Comparison of ENCODE assay signal across 11 cellular contexts in genomic region chr20:59857951-59858350, GRCh38.
"Had no signal": no experiment of that assay in that cellular context is flagged by ENCODE, and none has a peak within 500 bp of the region (broad histone marks: within the 10 kb centered on the region; RNA-seq: fewer than 3 reads in every experiment).

No MANE protein-coding gene starts in this region.

- H3K36me3 ChIP-seq: HAP-1 had no signal

- H3K27ac ChIP-seq: GM23248 had no signal

- ATAC-seq: GM23338, HCT116 had no signal

- H3K27ac Mint-ChIP-seq: GM23338, H9, HFFc6 had no signal

- H3K4me1 Mint-ChIP-seq: GM23338, H9 had no signal

- DNase-seq: GM23248, GOT3, H7, H9, HCEC 1CT, HFFc6 had no signal

- H3K9ac ChIP-seq: GM23248 had no signal

- H3K9me3 ChIP-seq: HAP-1 had no signal

- H3K4me3 Mint-ChIP-seq: GM23338, H9, HFFc6 had no signal

- H3K4me2 ChIP-seq: GM23338 had no signal

- FAIRE-seq: H1, H54 had no signal

- H3K4me3 ChIP-seq: GM23248, GM23338, HAP-1 had no signal

- H2AFZ ChIP-seq: GM23248, GM23338 had no signal

- H3K4me1 ChIP-seq: HAP-1 had no signal
